ENCODE assay signal across 12 cellular contexts in the genomic region with DNA sequence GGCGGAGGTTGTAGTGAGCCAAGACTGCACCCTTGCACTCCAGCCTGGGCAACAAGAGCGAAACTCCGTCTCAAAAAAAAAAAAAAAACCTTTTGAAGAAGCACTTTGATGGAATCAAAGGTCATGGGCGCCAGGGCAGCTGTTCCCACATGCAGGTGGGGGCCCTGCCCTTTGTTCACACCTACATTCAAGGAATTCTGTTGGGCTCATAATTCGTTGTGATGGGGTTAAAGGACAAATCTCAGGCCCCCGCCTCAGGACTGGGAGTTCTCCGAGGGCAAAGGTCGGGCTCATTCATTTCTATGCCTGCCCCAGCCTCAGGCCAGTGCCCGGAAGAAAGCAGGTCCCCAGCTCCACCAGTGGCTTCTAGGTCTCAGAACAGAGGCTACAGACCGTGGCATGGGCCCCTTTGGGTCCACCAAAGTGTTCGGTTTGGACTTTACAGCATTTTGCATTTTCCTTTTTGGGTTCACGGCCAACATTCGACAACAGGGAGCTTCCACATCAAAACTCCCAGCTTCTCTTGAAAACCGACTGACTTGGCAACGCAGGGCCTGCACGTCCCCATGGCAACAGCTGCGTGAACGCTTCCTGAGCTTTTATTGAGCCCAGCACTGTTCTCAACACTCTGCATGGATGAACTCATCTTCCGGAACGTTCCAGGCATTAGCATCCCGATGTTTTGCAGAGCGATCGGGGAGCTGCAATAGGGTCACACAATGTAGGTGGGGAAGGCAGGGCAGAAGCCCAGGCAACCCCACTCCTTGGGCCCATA. TPM values are rescaled to one million over a fixed set of nuclear protein-coding genes. Genes with fewer than 3 reads are reported as not detected.
A peak's percentile ranks its signal among the peaks of the same experiment; 100 is the strongest.
DNase-seq lines count a peak whose midpoint lies in the region; ATAC-seq, FAIRE-seq and TF ChIP-seq lines count a peak whose summit lies in the region.
"Had no signal": no experiment of that assay in that cellular context is flagged by ENCODE, and none has a peak within 500 bp of the region (broad histone marks: within the 10 kb centered on the region; RNA-seq: fewer than 3 reads in every experiment).

No MANE protein-coding gene starts in this region.

- H3K4me2 ChIP-seq in endothelial cell of umbilical vein (ENCODE audit: insufficient read depth, low read length) = no peak overlapping the region

- no peak for TF ChIP-seq POLR2A in endothelial cell of umbilical vein (IDR thresholded peaks at IDR 0.05; ENCODE audit: low read depth, low read length)

- H3K27ac ChIP-seq in heart right ventricle (no peak overlapping the region), right atrium auricular region (no peak overlapping the region), endothelial cell of umbilical vein (ENCODE audit: insufficient read depth, low read depth, low read length) (no peak overlapping the region)
- H3K27ac ChIP-seq: body of pancreas, uterus had no signal

- ATAC-seq in heart right ventricle (peak in 5 of 8 donors; percentile 29 to 64 (median 46)), HG03025 (IDR thresholded peaks at IDR 0.05; ENCODE audit: low FRiP score, unreplicated experiment) (no peak), HG03039 (IDR thresholded peaks at IDR 0.05; ENCODE audit: unreplicated experiment) (no peak), GM21529 (IDR thresholded peaks at IDR 0.05; ENCODE audit: unreplicated experiment) (no peak)
- ATAC-seq in activated CD4-positive, CD25-positive, alpha-beta regulatory T cell treated with anti-CD3 and anti-CD28 coated beads, Interleukin-2, amount 50 U/mL, for 24 hours = no peak
- ATAC-seq: body of pancreas had no signal

- H3K9me3 ChIP-seq in heart right ventricle = no peaks in the 10 kb centered on the region
- H3K9me3 ChIP-seq in right atrium auricular region = no peaks in the 10 kb centered on the region
- H3K9me3 ChIP-seq in endothelial cell of umbilical vein (replicated peaks; ENCODE audit: control insufficient read depth, insufficient read depth, low read length) = no peaks in the 10 kb centered on the region
- H3K9me3 ChIP-seq: body of pancreas, uterus had no signal

- BruUV-seq in endothelial cell of umbilical vein (replicated peaks; lab: Mats Ljungman, UMichigan) = no TSS peak

- intact Hi-C loops in heart right ventricle (cut with DNase I) = no loop called here
- intact Hi-C loops in endothelial cell of umbilical vein (cut with micrococcal nuclease) = no loop called here

- no peak overlapping the region for H2AFZ ChIP-seq in endothelial cell of umbilical vein (ENCODE audit: low read depth, low read length)

- 59 to 67% methylated on average over 23 of the region's 23 CpGs for WGBS in heart right ventricle, 2 donors

- CTCF ChIA-PET in endothelial cell of umbilical vein (lab: Charles Lee) = interaction anchor here (0.8 to 1.7 kb wide), 3 partner anchors 9 to 277 kb away, joined by 4 read pairs; no protein-coding TSS in a partner anchor

- dilution Hi-C loops in endothelial cell of umbilical vein (cut with MboI; ENCODE audit: extremely low pct_ligation_motif_present, low sequenced_read_pairs) = no loop called here

- no peak for TF ChIP-seq CTCF in heart right ventricle (IDR thresholded peaks at IDR 0.05)
- no peak for TF ChIP-seq CTCF in right atrium auricular region (IDR thresholded peaks at IDR 0.05)
- no peak for TF ChIP-seq CTCF in endothelial cell of umbilical vein (IDR thresholded peaks at IDR 0.05; ENCODE audit: extremely low read depth in 1 of 2, insufficient read depth in 1 of 2, low read depth in 1 of 2, low read length in 2 of 2)

- DNase-seq in heart right ventricle (no peak), right atrium auricular region (ENCODE audit: low spot score) (no peak), endothelial cell of umbilical vein (ENCODE audit: low read depth, low spot score) (peak; percentile 45), myocyte (ENCODE audit: low read depth) (peak; percentile 6)
- DNase-seq: activated CD4-positive, alpha-beta T cell treated with anti-CD3 and anti-CD28 coated beads, Interleukin-2, amount 50 U/mL, for 1 hour; stimulated activated CD4-positive, alpha-beta T cell treated with anti-CD3 and anti-CD28 coated beads, Interleukin-4, amount 100 ng/mL, for 4 hours; uterus had no signal

- no peaks in the 10 kb centered on the region for H4K20me1 ChIP-seq in endothelial cell of umbilical vein (replicated peaks; ENCODE audit: control insufficient read depth, extremely low read depth, insufficient read depth, low read length)

- H3K27me3 ChIP-seq in heart right ventricle = no peaks in the 10 kb centered on the region
- H3K27me3 ChIP-seq in right atrium auricular region = no peaks in the 10 kb centered on the region
- H3K27me3 ChIP-seq in endothelial cell of umbilical vein (ENCODE audit: control insufficient read depth in 2 of 2, insufficient read depth in 2 of 2, low read length in 2 of 2) = no peaks in the 10 kb centered on the region
- H3K27me3 ChIP-seq: body of pancreas, uterus had no signal

- no peak for FAIRE-seq in endothelial cell of umbilical vein (lab: Jason Lieb, UNC)

- H3K36me3 ChIP-seq in heart right ventricle (no peaks in the 10 kb centered on the region), right atrium auricular region (no peaks in the 10 kb centered on the region), endothelial cell of umbilical vein (ENCODE audit: control insufficient read depth in 2 of 2, extremely low read depth in 1 of 2, insufficient read depth in 2 of 2, low read length in 2 of 2) (no peaks in the 10 kb centered on the region)
- H3K36me3 ChIP-seq: uterus had no signal

- H3K9ac ChIP-seq in endothelial cell of umbilical vein (replicated peaks; ENCODE audit: extremely low read depth, insufficient read depth, low read length) = no peak overlapping the region

- no peaks in the 10 kb centered on the region for H3K4me1 ChIP-seq in heart right ventricle
- H3K4me1 ChIP-seq in right atrium auricular region = no peaks in the 10 kb centered on the region
- no peaks in the 10 kb centered on the region for H3K4me1 ChIP-seq in endothelial cell of umbilical vein (ENCODE audit: control insufficient read depth, extremely low read depth, insufficient read depth, low read length)
- H3K4me1 ChIP-seq: body of pancreas, uterus had no signal

- H3K79me2 ChIP-seq in endothelial cell of umbilical vein (ENCODE audit: control insufficient read depth, insufficient read depth, low read length) = no peaks in the 10 kb centered on the region

- POLR2A ChIA-PET in endothelial cell of umbilical vein (lab: Charles Lee) = no interaction called here

- H3K4me3 ChIP-seq in heart right ventricle (no peak overlapping the region), right atrium auricular region (no peak overlapping the region), endothelial cell of umbilical vein (replicated peaks in 1 of 3; ENCODE audit: insufficient read depth in 1 of 3, low read depth in 1 of 3, low read length in 3 of 3) (no peak overlapping the region)
- H3K4me3 ChIP-seq: body of pancreas, uterus had no signal

- no peaks in the 10 kb centered on the region for H3K9me1 ChIP-seq in endothelial cell of umbilical vein (replicated peaks; ENCODE audit: control insufficient read depth, extremely low read depth, insufficient read depth, low read length)

RNA-seq across cellular contexts. Expression of a gene that starts 10.1 kb away (rescaled TPM):
- total RNA-seq in heart right ventricle = 10 to 100 TPM; 26.4 to 36.4 (median 30.8) TPM
- polyA plus RNA-seq in heart right ventricle = 10 to 100 TPM; 23.3 to 44.8 TPM
- total RNA-seq in right atrium auricular region = 10 to 100 TPM; 23.7 to 33.0 TPM
- total RNA-seq in endothelial cell of umbilical vein = 56.4 and 58.2 TPM in 2 replicates
- polyA plus RNA-seq in endothelial cell of umbilical vein = 37.7 and 44.8 TPM in 2 replicates
- polyA plus RNA-seq in endothelial cell of umbilical vein (2011; cell fraction: cytosol; rRNA removed) = 60.8 and 67.1 TPM in 2 replicates
- 43.0 and 45.9 TPM in 2 replicates for polyA plus RNA-seq in endothelial cell of umbilical vein (2011; cell fraction: nucleus; rRNA removed)
- polyA plus RNA-seq in endothelial cell of umbilical vein (2012) = 56.0 and 87.8 TPM in 2 replicates
- polyA minus RNA-seq in endothelial cell of umbilical vein = 34.0 and 39.6 TPM in 2 replicates
- polyA minus RNA-seq in endothelial cell of umbilical vein (2011; cell fraction: cytosol; rRNA and poly(A)+ RNA removed) = 26.4 TPM
- 7.5 and 12.8 TPM in 2 replicates for polyA minus RNA-seq in endothelial cell of umbilical vein (2011; cell fraction: nucleus; rRNA and poly(A)+ RNA removed)
- 49.7 and 52.8 TPM in 2 replicates for total RNA-seq in myocyte
- 61.7 TPM for polyA plus RNA-seq in myocyte (2012)

RNA-seq across cellular contexts. Expression of a gene that starts 21.6 kb away (rescaled TPM):
- total RNA-seq in heart right ventricle (100 to 1,000 TPM in 3 of 10 donors, 10 to 100 TPM in 7; 77.3 to 125 (median 90.5) TPM), right atrium auricular region (10 to 100 TPM; 55.3 to 95.7 TPM), endothelial cell of umbilical vein (367 and 372 TPM in 2 replicates), myocyte (75.7 and 87.6 TPM in 2 replicates)
- polyA plus RNA-seq in heart right ventricle (10 to 100 TPM; 50.9 to 73.7 TPM), endothelial cell of umbilical vein (98.0 and 98.3 TPM in 2 replicates)
- polyA plus RNA-seq in endothelial cell of umbilical vein (2011; cell fraction: cytosol; rRNA removed) = 107 and 116 TPM in 2 replicates
- 117 and 120 TPM in 2 replicates for polyA plus RNA-seq in endothelial cell of umbilical vein (2011; cell fraction: nucleus; rRNA removed)
- 234 and 257 TPM in 2 replicates for polyA plus RNA-seq in endothelial cell of umbilical vein (2012)
- polyA minus RNA-seq in endothelial cell of umbilical vein = 148 and 162 TPM in 2 replicates
- 114 TPM for polyA minus RNA-seq in endothelial cell of umbilical vein (2011; cell fraction: cytosol; rRNA and poly(A)+ RNA removed)
- 60.1 and 76.9 TPM in 2 replicates for polyA minus RNA-seq in endothelial cell of umbilical vein (2011; cell fraction: nucleus; rRNA and poly(A)+ RNA removed)
- 152 TPM for polyA plus RNA-seq in myocyte (2012)

RNA-seq across cellular contexts. Expression of a gene that starts 27.3 kb away (rescaled TPM):
- total RNA-seq in heart right ventricle (1 to 10 TPM in 1 of 10 donors, under 1 TPM in 9; 0.36 to 1.4 (median 0.61) TPM), right atrium auricular region (under 1 TPM; 0.82 to 0.98 TPM), endothelial cell of umbilical vein (1.0 and 1.2 TPM in 2 replicates), myocyte (0.91 and 2.9 TPM in 2 replicates)
- polyA plus RNA-seq in heart right ventricle (under 1 TPM; 0.88 to 0.99 TPM), endothelial cell of umbilical vein (0.73 and 0.84 TPM in 2 replicates)
- 0.49 and 0.69 TPM in 2 replicates for polyA plus RNA-seq in endothelial cell of umbilical vein (2011; cell fraction: cytosol; rRNA removed)
- polyA plus RNA-seq in endothelial cell of umbilical vein (2011; cell fraction: nucleus; rRNA removed) = 0.66 and 0.77 TPM in 2 replicates
- polyA plus RNA-seq in endothelial cell of umbilical vein (2012) = 0.64 and 1.2 TPM in 2 replicates
- polyA minus RNA-seq in endothelial cell of umbilical vein = 0.83 and 0.96 TPM in 2 replicates
- 1.8 TPM for polyA minus RNA-seq in endothelial cell of umbilical vein (2011; cell fraction: cytosol; rRNA and poly(A)+ RNA removed)
- polyA minus RNA-seq in endothelial cell of umbilical vein (2011; cell fraction: nucleus; rRNA and poly(A)+ RNA removed) = 0.53 and 0.58 TPM in 2 replicates
- polyA plus RNA-seq in myocyte (2012) = 1.5 TPM

RNA-seq across cellular contexts. Expression of a gene that starts 30.4 kb away (rescaled TPM):
- 100 to 1,000 TPM; 134 to 221 (median 171) TPM for total RNA-seq in heart right ventricle
- polyA plus RNA-seq in heart right ventricle = 100 to 1,000 TPM; 108 to 159 TPM
- 10 to 100 TPM; 71.7 to 93.7 TPM for total RNA-seq in right atrium auricular region
- total RNA-seq in endothelial cell of umbilical vein = 48.8 and 50.4 TPM in 2 replicates
- polyA plus RNA-seq in endothelial cell of umbilical vein = 59.4 and 83.2 TPM in 2 replicates
- 24.1 and 31.5 TPM in 2 replicates for polyA plus RNA-seq in endothelial cell of umbilical vein (2011; cell fraction: cytosol; rRNA removed)
- 8.1 and 13.2 TPM in 2 replicates for polyA plus RNA-seq in endothelial cell of umbilical vein (2011; cell fraction: nucleus; rRNA removed)
- polyA plus RNA-seq in endothelial cell of umbilical vein (2012) = 13.4 and 33.2 TPM in 2 replicates
- 7.2 and 9.6 TPM in 2 replicates for polyA minus RNA-seq in endothelial cell of umbilical vein
- 11.7 TPM for polyA minus RNA-seq in endothelial cell of umbilical vein (2011; cell fraction: cytosol; rRNA and poly(A)+ RNA removed)
- polyA minus RNA-seq in endothelial cell of umbilical vein (2011; cell fraction: nucleus; rRNA and poly(A)+ RNA removed) = 1.5 and 4.6 TPM in 2 replicates
- total RNA-seq in myocyte = 59.2 and 75.3 TPM in 2 replicates
- polyA plus RNA-seq in myocyte (2012) = 57.8 TPM

RNA-seq across cellular contexts. Expression of a gene that starts 30.5 kb away (rescaled TPM):
- total RNA-seq in heart right ventricle (under 1 TPM in 6 of 10 donors, not detected in 4; 0.17 to 0.48 (median 0.38) TPM), right atrium auricular region (not detected), endothelial cell of umbilical vein (0.39 TPM in 1 of 2 replicates, not detected in the other), myocyte (not detected in 2 replicates)
- polyA plus RNA-seq in heart right ventricle (1 to 10 TPM; 1.4 to 1.7 TPM), endothelial cell of umbilical vein (0.06 and 0.21 TPM in 2 replicates)
- polyA plus RNA-seq in endothelial cell of umbilical vein (2011; cell fraction: cytosol; rRNA removed) = 0.08 and 0.18 TPM in 2 replicates
- 0.25 and 0.28 TPM in 2 replicates for polyA plus RNA-seq in endothelial cell of umbilical vein (2011; cell fraction: nucleus; rRNA removed)
- polyA plus RNA-seq in endothelial cell of umbilical vein (2012) = not detected in 2 replicates
- not detected in 2 replicates for polyA minus RNA-seq in endothelial cell of umbilical vein
- not detected for polyA minus RNA-seq in endothelial cell of umbilical vein (2011; cell fraction: cytosol; rRNA and poly(A)+ RNA removed)
- not detected in 2 replicates for polyA minus RNA-seq in endothelial cell of umbilical vein (2011; cell fraction: nucleus; rRNA and poly(A)+ RNA removed)
- polyA plus RNA-seq in myocyte (2012) = 0.21 TPM
- total RNA-seq: body of pancreas had no signal

Comparison
In these comparisons a context has a peak if more than half of its experiments do, and no peak if none do; other contexts are left out.
1. ATAC-seq: peak in heart right ventricle (5 of 8); none in HG03025 (single experiment), activated CD4-positive, CD25-positive, alpha-beta regulatory T cell treated with anti-CD3 and anti-CD28 coated beads, Interleukin-2, amount 50 U/mL, for 24 hours (0 of 2), HG03039 (single experiment) and GM21529 (single experiment).
2. DNase-seq: peak in endothelial cell of umbilical vein (single experiment) and myocyte (single experiment); none in heart right ventricle (0 of 2) and right atrium auricular region (single experiment).